Comparison of ENCODE assay signal across 17 cellular contexts in the genomic region with DNA sequence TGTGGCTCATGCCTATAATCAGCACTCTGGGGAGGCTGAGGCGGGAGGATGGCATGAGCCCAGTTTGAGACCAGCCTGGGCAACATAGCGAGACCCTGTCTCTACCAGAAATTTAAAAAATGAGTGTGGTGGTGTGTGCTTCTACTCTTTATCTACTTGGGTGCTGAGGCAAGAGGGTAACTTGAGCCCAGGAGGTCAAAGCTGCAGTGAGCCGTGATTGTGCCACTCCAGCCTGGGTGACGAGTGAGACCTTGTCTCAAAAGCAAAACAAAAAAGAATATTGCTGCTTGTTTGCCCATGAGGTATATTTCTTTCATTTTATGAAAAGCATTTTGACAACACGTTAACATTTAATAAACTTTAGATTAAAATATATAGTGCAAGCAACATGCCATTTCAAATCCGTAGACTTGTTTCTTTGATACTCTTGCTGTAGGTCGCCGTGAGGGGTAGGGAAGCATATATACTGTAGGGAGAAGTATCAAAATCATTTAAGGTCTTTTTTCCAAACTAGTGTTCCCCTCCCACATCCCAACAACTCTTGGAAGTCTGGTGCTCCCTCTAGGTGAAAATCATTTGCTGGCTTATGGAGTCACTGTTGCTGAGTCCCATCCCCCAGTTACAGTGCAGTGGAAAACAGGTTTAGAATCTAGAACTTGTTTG. TPM values are rescaled to one million over a fixed set of nuclear protein-coding genes. Genes with fewer than 3 reads are reported as not detected.
DNase-seq lines count a peak whose midpoint lies in the region; ATAC-seq and TF ChIP-seq lines count a peak whose summit lies in the region.
"Had no signal": no experiment of that assay in that cellular context is flagged by ENCODE, and none has a peak within 500 bp of the region (broad histone marks: within the 10 kb centered on the region; RNA-seq: fewer than 3 reads in every experiment).

No MANE protein-coding gene starts in this region.

- H3K4me1 Mint-ChIP-seq in effector memory CD8-positive, alpha-beta T cell (ENCODE audit: low read depth in 2 of 2), result peaks cover 3 to 13% of the 10 kb centered on the region in 2 donors
- H3K4me1 Mint-ChIP-seq: H9, IgD-negative memory B cell had no signal

- in situ Hi-C loops in gastrocnemius medialis (cut with MboI; ENCODE audit: low sequenced_read_pairs in 4 of 4), result loop anchor here in 1 of 4 donors (25.0 kb wide), 2 partner anchors 264 to 914 kb away; a partner anchor contains a TSS

- H3K9me3 ChIP-seq in gastrocnemius medialis, result no peaks in the 10 kb centered on the region
- no peaks in the 10 kb centered on the region for H3K9me3 ChIP-seq in right atrium auricular region
- H3K9me3 ChIP-seq: BLaER1 had no signal

- DNase-seq in DMS 273 (lab: John Stamatoyannopoulos, UW; ENCODE audit: unreplicated experiment) (peak; percentile 20), DMS 273 treated with DMSO at 0.1 percent for 48 hours (lab: John Stamatoyannopoulos, UW) (no peak), NAMALWA (ENCODE audit: low spot score) (peak; percentile 29), gastrocnemius medialis (peak in 1 of 2 donors; percentile 69), right atrium auricular region (ENCODE audit: low spot score) (no peak), iPS-NIHi7 (ENCODE audit: extremely low spot score) (no peak)
- DNase-seq in effector memory CD8-positive, alpha-beta T cell, result no peak
- DNase-seq: AML-193, DMS79, H9 had no signal

- H3K9me3 Mint-ChIP-seq in effector memory CD8-positive, alpha-beta T cell, result no peaks in the 10 kb centered on the region
- H3K9me3 Mint-ChIP-seq: H9, IgD-negative memory B cell had no signal

- TF ChIP-seq POLR2A in gastrocnemius medialis (IDR thresholded peaks at IDR 0.05), result no peak

- H3K36me3 Mint-ChIP-seq in effector memory CD8-positive, alpha-beta T cell (ENCODE audit: insufficient read depth), result peaks cover 79% of the 10 kb centered on the region

- H3K4me3 Mint-ChIP-seq in effector memory CD8-positive, alpha-beta T cell, result no peak overlapping the region
- H3K4me3 Mint-ChIP-seq: H9, IgD-negative memory B cell had no signal

- H3K27ac Mint-ChIP-seq in effector memory CD8-positive, alpha-beta T cell, result peak overlapping the region; percentile 83 to 85
- H3K27ac Mint-ChIP-seq: IgD-negative memory B cell had no signal

- H3K36me3 ChIP-seq in gastrocnemius medialis (peaks cover 0 to 51% of the 10 kb centered on the region in 2 donors), right atrium auricular region (peaks cover 50% of the 10 kb centered on the region)

- peak; percentile 11 for ATAC-seq in effector memory CD8-positive, alpha-beta T cell (replicated peaks)
- ATAC-seq in gastrocnemius medialis, result peak in 1 of 2 donors; percentile 40
- ATAC-seq in GM19452 (IDR thresholded peaks at IDR 0.05; ENCODE audit: unreplicated experiment), result no peak

- H3K4me3 ChIP-seq in gastrocnemius medialis (no peak overlapping the region), right atrium auricular region (no peak overlapping the region)
- H3K4me3 ChIP-seq: BLaER1 had no signal

- peak overlapping the region; percentile 55 to 87 (median 64) for H3K27ac ChIP-seq in gastrocnemius medialis
- no peak overlapping the region for H3K27ac ChIP-seq in right atrium auricular region
- H3K27ac ChIP-seq: 22Rv1, BLaER1, KMS-11 had no signal

- H3K4me1 ChIP-seq in gastrocnemius medialis, result peaks cover 19 to 23% of the 10 kb centered on the region in 2 donors
- H3K4me1 ChIP-seq in right atrium auricular region, result peaks cover 0 to 13% of the 10 kb centered on the region in 2 donors
- H3K4me1 ChIP-seq: BLaER1 had no signal

- H3K27me3 ChIP-seq in gastrocnemius medialis (no peaks in the 10 kb centered on the region), right atrium auricular region (no peaks in the 10 kb centered on the region)
- H3K27me3 ChIP-seq: BLaER1 had no signal

- H3K27me3 Mint-ChIP-seq in effector memory CD8-positive, alpha-beta T cell, result no peaks in the 10 kb centered on the region
- H3K27me3 Mint-ChIP-seq: IgD-negative memory B cell had no signal

- intact Hi-C loops in gastrocnemius medialis (cut with DNase I; ENCODE audit: low total_unique reads), result no loop called here

- TF ChIP-seq CTCF in gastrocnemius medialis (IDR thresholded peaks at IDR 0.05 in 4 of 5, conservative IDR thresholded peaks at IDR 0.05 in 1 of 5), result no peak
- TF ChIP-seq CTCF in right atrium auricular region (IDR thresholded peaks at IDR 0.05), result no peak

RNA-seq across cellular contexts. Expression of a gene that starts 4.3 kb away (rescaled TPM):
- total RNA-seq in gastrocnemius medialis, result 10 to 100 TPM in 1 of 4 donors, 1 to 10 TPM in 3; 2.2 to 18.4 (median 5.5) TPM
- 1 to 10 TPM; 1.0 to 1.7 TPM for total RNA-seq in right atrium auricular region
- total RNA-seq: G401, HT-29 had no signal

RNA-seq across cellular contexts. Expression of a gene that starts 26.3 kb away (rescaled TPM):
- total RNA-seq in gastrocnemius medialis (10 to 100 TPM; 37.8 to 70.8 (median 50.1) TPM), right atrium auricular region (10 to 100 TPM; 11.2 to 25.5 TPM)

Comparison
In these comparisons a context has a peak if more than half of its experiments do, and no peak if none do; other contexts are left out.
1. DNase-seq: peak in DMS 273 (single experiment) and NAMALWA (single experiment); none in DMS 273 treated with DMSO at 0.1 percent for 48 hours (single experiment), effector memory CD8-positive, alpha-beta T cell (0 of 3), right atrium auricular region (single experiment) and iPS-NIHi7 (single experiment).
2. H3K27ac ChIP-seq: peak in gastrocnemius medialis (4 of 4); none in right atrium auricular region (0 of 2).